In genomic region chr11:27153136-27153535, GRCh38 we compare ENCODE assay signal across 18 cellular contexts.
"Had no signal": no experiment of that assay in that cellular context is flagged by ENCODE, and none has a peak within 500 bp of the region (broad histone marks: within the 10 kb centered on the region; RNA-seq: fewer than 3 reads in every experiment).

No MANE protein-coding gene starts in this region.

- H3K27me3 ChIP-seq: adrenal gland, sigmoid colon, upper lobe of left lung had no signal

- H3K27ac ChIP-seq: adrenal gland, epithelial cell of prostate, lower lobe of right lung, sigmoid colon, upper lobe of left lung had no signal

- H3K4me1 ChIP-seq: adrenal gland, lower lobe of right lung, upper lobe of left lung had no signal

- H3K9me3 ChIP-seq: adrenal gland, lower lobe of right lung, upper lobe of left lung had no signal

- ATAC-seq: activated T-cell treated with anti-CD3 and anti-CD28 coated beads, Interleukin-2, amount 50 U/mL, for 4 hours; left lobe of liver; lower lobe of right lung; naive thymus-derived CD4-positive, alpha-beta T cell had no signal

- H3K36me3 ChIP-seq: adrenal gland, lower lobe of right lung, sigmoid colon, upper lobe of left lung had no signal

- DNase-seq: activated CD4-positive, alpha-beta T cell treated with anti-CD3 and anti-CD28 coated beads for 4 hours; activated CD4-positive, alpha-beta T cell treated with anti-CD3 and anti-CD28 coated beads, Interleukin-2, amount 50 U/mL, for 48 hours; activated CD4-positive, CD25-positive, alpha-beta regulatory T cell; activated CD8-positive, alpha-beta memory T cell treated with anti-CD3 and anti-CD28 coated beads, Interleukin-2, amount 50 U/mL, for 48 hours; activated naive CD4-positive, alpha-beta T cell; activated T-cell treated with anti-CD3 and anti-CD28 coated beads, Interleukin-2, amount 50 U/mL, for 4 hours; adrenal gland; cortex of kidney; lower lobe of right lung; naive thymus-derived CD4-positive, alpha-beta T cell; retina; sigmoid colon; stimulated activated CD4-positive, alpha-beta T cell treated with anti-CD3 and anti-CD28 coated beads, Interleukin-4, amount 100 ng/mL, for 1 hour; stimulated activated naive CD4-positive, alpha-beta T cell; T1000; upper lobe of left lung had no signal

- H3K4me3 ChIP-seq: adrenal gland, lower lobe of right lung, sigmoid colon, upper lobe of left lung had no signal
